2 cellular contexts compared by ENCODE assay signal in the genomic region with DNA sequence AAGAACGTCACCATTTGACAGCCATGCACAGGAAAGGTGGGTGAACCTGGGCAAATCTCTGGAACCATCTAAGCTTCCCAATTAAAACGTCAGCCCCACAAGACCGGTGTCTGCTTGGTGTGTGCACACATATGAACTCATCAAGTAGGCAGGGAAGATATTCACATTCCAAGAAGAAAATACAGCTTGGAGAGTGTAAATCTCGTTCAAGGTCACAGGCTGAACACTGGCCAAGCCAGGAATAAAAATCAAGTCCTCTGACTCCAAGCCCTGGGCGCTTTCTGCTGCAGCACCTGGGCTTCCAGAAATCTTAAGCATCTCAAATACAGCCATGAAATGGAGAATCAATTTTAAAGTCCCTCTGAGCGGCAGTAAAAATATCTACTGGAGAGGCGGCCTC.
TF ChIP-seq lines count a peak whose summit lies in the region.

No MANE protein-coding gene starts in this region.

TF ChIP-seq in SK-N-SH, 30 proteins besides CTCF, POLR2A, EP300 and RAD21 (continued from another document):
- TF ChIP-seq, protein P1, sequence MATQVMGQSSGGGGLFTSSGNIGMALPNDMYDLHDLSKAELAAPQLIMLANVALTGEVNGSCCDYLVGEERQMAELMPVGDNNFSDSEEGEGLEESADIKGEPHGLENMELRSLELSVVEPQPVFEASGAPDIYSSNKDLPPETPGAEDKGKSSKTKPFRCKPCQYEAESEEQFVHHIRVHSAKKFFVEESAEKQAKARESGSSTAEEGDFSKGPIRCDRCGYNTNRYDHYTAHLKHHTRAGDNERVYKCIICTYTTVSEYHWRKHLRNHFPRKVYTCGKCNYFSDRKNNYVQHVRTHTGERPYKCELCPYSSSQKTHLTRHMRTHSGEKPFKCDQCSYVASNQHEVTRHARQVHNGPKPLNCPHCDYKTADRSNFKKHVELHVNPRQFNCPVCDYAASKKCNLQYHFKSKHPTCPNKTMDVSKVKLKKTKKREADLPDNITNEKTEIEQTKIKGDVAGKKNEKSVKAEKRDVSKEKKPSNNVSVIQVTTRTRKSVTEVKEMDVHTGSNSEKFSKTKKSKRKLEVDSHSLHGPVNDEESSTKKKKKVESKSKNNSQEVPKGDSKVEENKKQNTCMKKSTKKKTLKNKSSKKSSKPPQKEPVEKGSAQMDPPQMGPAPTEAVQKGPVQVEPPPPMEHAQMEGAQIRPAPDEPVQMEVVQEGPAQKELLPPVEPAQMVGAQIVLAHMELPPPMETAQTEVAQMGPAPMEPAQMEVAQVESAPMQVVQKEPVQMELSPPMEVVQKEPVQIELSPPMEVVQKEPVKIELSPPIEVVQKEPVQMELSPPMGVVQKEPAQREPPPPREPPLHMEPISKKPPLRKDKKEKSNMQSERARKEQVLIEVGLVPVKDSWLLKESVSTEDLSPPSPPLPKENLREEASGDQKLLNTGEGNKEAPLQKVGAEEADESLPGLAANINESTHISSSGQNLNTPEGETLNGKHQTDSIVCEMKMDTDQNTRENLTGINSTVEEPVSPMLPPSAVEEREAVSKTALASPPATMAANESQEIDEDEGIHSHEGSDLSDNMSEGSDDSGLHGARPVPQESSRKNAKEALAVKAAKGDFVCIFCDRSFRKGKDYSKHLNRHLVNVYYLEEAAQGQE (IDR thresholded peaks at IDR 0.05; ENCODE audit: low read depth, low read length): no peak
- TF ChIP-seq GATA2 (CRISPR knock-in tag; IDR thresholded peaks at IDR 0.05): no peak
- TF ChIP-seq, protein P2, sequence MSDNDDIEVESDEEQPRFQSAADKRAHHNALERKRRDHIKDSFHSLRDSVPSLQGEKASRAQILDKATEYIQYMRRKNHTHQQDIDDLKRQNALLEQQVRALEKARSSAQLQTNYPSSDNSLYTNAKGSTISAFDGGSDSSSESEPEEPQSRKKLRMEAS (IDR thresholded peaks at IDR 0.05; ENCODE audit: low read depth): no peak
- TF ChIP-seq EZH2phosphoT487 (IDR thresholded peaks at IDR 0.05; ENCODE audit: borderline replicate concordance, low read depth): no peak
- no peak for TF ChIP-seq TAF1 (IDR thresholded peaks at IDR 0.05; ENCODE audit: borderline replicate concordance, low read depth, low read length)
- TF ChIP-seq ELF1 (IDR thresholded peaks at IDR 0.05): no peak
- no peak for TF ChIP-seq CHD2 (IDR thresholded peaks at IDR 0.05; ENCODE audit: low read length, partially characterized antibody)
- TF ChIP-seq NFIC (IDR thresholded peaks at IDR 0.05; ENCODE audit: borderline replicate concordance): no peak
- TF ChIP-seq MXI1 (IDR thresholded peaks at IDR 0.05; ENCODE audit: low read depth, low read length): no peak
- TF ChIP-seq TEAD4 (IDR thresholded peaks at IDR 0.05; ENCODE audit: borderline replicate concordance, insufficient read depth): no peak
- TF ChIP-seq JUND (IDR thresholded peaks at IDR 0.05): no peak
- TF ChIP-seq YY1 (IDR thresholded peaks at IDR 0.05; ENCODE audit: low read depth): no peak
- no peak for TF ChIP-seq NRF1 (IDR thresholded peaks at IDR 0.05; ENCODE audit: low read depth, low read length)

TF ChIP-seq in SK-N-SH treated with all-trans-retinoic acid at 6 μM for 48 hours, 23 proteins besides CTCF, POLR2A, EP300 and RAD21 (continued from another document):
- TF ChIP-seq ARNTL (CRISPR knock-in tag; IDR thresholded peaks at IDR 0.05; ENCODE audit: borderline replicate concordance, low read depth) (no peak), ZNF70 (CRISPR knock-in tag; IDR thresholded peaks at IDR 0.05) (no peak), ESRRG (CRISPR knock-in tag; IDR thresholded peaks at IDR 0.05) (no peak), ZNF565 (CRISPR knock-in tag; conservative IDR thresholded peaks at IDR 0.05; ENCODE audit: low read depth) (no peak), SNAI2 (CRISPR knock-in tag; IDR thresholded peaks at IDR 0.05) (no peak), CSRNP3 (CRISPR knock-in tag; IDR thresholded peaks at IDR 0.05) (no peak)
- TF ChIP-seq, protein P3, sequence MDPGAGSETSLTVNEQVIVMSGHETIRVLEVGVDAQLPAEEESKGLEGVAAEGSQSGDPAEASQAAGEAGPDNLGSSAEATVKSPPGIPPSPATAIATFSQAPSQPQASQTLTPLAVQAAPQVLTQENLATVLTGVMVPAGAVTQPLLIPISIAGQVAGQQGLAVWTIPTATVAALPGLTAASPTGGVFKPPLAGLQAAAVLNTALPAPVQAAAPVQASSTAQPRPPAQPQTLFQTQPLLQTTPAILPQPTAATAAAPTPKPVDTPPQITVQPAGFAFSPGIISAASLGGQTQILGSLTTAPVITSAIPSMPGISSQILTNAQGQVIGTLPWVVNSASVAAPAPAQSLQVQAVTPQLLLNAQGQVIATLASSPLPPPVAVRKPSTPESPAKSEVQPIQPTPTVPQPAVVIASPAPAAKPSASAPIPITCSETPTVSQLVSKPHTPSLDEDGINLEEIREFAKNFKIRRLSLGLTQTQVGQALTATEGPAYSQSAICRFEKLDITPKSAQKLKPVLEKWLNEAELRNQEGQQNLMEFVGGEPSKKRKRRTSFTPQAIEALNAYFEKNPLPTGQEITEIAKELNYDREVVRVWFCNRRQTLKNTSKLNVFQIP (CRISPR knock-in tag; IDR thresholded peaks at IDR 0.05; ENCODE audit: borderline replicate concordance, low read depth): no peak
- TF ChIP-seq, protein P4, sequence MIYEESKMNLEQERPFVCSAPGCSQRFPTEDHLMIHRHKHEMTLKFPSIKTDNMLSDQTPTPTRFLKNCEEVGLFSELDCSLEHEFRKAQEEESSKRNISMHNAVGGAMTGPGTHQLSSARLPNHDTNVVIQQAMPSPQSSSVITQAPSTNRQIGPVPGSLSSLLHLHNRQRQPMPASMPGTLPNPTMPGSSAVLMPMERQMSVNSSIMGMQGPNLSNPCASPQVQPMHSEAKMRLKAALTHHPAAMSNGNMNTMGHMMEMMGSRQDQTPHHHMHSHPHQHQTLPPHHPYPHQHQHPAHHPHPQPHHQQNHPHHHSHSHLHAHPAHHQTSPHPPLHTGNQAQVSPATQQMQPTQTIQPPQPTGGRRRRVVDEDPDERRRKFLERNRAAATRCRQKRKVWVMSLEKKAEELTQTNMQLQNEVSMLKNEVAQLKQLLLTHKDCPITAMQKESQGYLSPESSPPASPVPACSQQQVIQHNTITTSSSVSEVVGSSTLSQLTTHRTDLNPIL (CRISPR knock-in tag; IDR thresholded peaks at IDR 0.05; ENCODE audit: low read depth): no peak
